ENCODE assay signal across 6 cellular contexts in the genomic region with DNA sequence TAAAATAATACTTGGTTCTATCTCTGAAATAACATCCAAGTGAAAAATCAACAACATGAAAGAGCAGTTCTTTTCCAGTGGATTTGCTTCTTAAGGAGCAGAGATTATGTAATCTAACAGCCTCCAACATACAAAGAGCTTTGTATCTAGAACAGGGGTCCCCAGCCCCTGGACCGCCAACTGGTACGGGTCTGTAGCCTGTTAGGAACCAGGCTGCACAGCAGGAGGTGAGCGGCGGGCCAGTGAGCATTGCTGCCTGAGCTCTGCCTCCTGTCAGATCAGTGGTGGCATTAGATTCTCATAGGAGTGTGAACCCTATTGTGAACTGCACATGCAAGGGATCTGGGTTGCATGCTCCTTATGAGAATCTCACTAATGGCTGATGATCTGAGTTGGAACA. TPM values are rescaled to one million over a fixed set of nuclear protein-coding genes. Genes with fewer than 3 reads are reported as not detected.
DNase-seq lines count a peak whose midpoint lies in the region; ATAC-seq and TF ChIP-seq lines count a peak whose summit lies in the region.
"Not testable (repeated sequence)": the region's sequence is repeated elsewhere in the genome, so short reads cannot be mapped to it uniquely, and the experiment has no call there.

No MANE protein-coding gene starts in this region.

- H3K4me2 ChIP-seq in Karpas-422 (ENCODE audit: low read depth, low read length, poor library complexity, severe bottlenecking); neural progenitor cell: not testable (repeated sequence)

- H4K20me1 ChIP-seq in Karpas-422 (ENCODE audit: insufficient read depth, low read depth, low read length): not testable (repeated sequence)
- H4K20me1 ChIP-seq in neural progenitor cell (ENCODE audit: low read depth): peaks cover 38% of the 10 kb centered on the region

- peak overlapping the region; percentile 58 to 89 (median 87) for H3K27ac Mint-ChIP-seq in CD4-positive, alpha-beta memory T cell
- peak overlapping the region; percentile 9 for H3K27ac Mint-ChIP-seq in activated CD4-positive, alpha-beta T cell treated with anti-CD3 and anti-CD28 coated beads, Interleukin-2, amount 10 ng/mL, durations not matched to agents 7 days and 5 days
- peak overlapping the region; percentile 38 for H3K27ac Mint-ChIP-seq in central memory CD8-positive, alpha-beta T cell (ENCODE audit: low read depth)
- H3K27ac Mint-ChIP-seq in neural progenitor cell: not testable (repeated sequence)

- not testable (repeated sequence) for TF ChIP-seq POLR2A in stomach (IDR thresholded peaks at IDR 0.05)

- not testable (repeated sequence) for H3K4me3 Mint-ChIP-seq in CD4-positive, alpha-beta memory T cell; activated CD4-positive, alpha-beta T cell treated with anti-CD3 and anti-CD28 coated beads, Interleukin-2, amount 10 ng/mL, durations not matched to agents 7 days and 5 days; central memory CD8-positive, alpha-beta T cell; neural progenitor cell

- POLR2A ChIA-PET in CD4-positive, alpha-beta memory T cell (lab: Charles Lee; ENCODE audit: partially characterized antibody): interaction anchor here (0.9 to 2.4 kb wide), 2 partner anchors 12 to 23 kb away, joined by 3 to 11 read pairs; a partner anchor contains a TSS
- POLR2A ChIA-PET in activated CD4-positive, alpha-beta T cell treated with anti-CD3 and anti-CD28 coated beads, Interleukin-2, amount 10 ng/mL, durations not matched to agents 7 days and 5 days (lab: Charles Lee): interaction anchor here (0.6 kb wide), 1 partner anchor 1837 kb away, joined by 3 read pairs; a partner anchor contains a TSS

- not testable (repeated sequence) for DNase-seq in CD4-positive, alpha-beta memory T cell; Karpas-422; activated CD4-positive, alpha-beta T cell treated with anti-CD3 and anti-CD28 coated beads, Interleukin-2, amount 10 ng/mL, durations not matched to agents 7 days and 5 days; central memory CD8-positive, alpha-beta T cell (ENCODE audit: low spot score in 2 of 2); stomach
- DNase-seq in neural progenitor cell (ENCODE audit: low spot score): peak; percentile 38

- not testable (repeated sequence) for H3K9ac ChIP-seq in Karpas-422 (ENCODE audit: low read length); neural progenitor cell

- peaks cover 17 to 29% of the 10 kb centered on the region in 2 donors for H3K36me3 Mint-ChIP-seq in CD4-positive, alpha-beta memory T cell
- peaks cover 43% of the 10 kb centered on the region for H3K36me3 Mint-ChIP-seq in activated CD4-positive, alpha-beta T cell treated with anti-CD3 and anti-CD28 coated beads, Interleukin-2, amount 10 ng/mL, durations not matched to agents 7 days and 5 days (ENCODE audit: low read depth)
- not testable (repeated sequence) for H3K36me3 Mint-ChIP-seq in central memory CD8-positive, alpha-beta T cell (ENCODE audit: insufficient read depth); neural progenitor cell

- not testable (repeated sequence) for H3K27me3 ChIP-seq in CD4-positive, alpha-beta memory T cell (ENCODE audit: insufficient read depth, low read length); Karpas-422 (ENCODE audit: low read length); neural progenitor cell; stomach

- H3K79me2 ChIP-seq in Karpas-422 (ENCODE audit: low read length) (peaks cover 82% of the 10 kb centered on the region), neural progenitor cell (ENCODE audit: low read depth) (peaks cover 62% of the 10 kb centered on the region)

- not testable (repeated sequence) for TF ChIP-seq EP300 in stomach (IDR thresholded peaks at IDR 0.05)

- not testable (repeated sequence) for H3K9me2 ChIP-seq in Karpas-422 (replicated peaks; ENCODE audit: insufficient read depth, low read length)

- peaks cover 15% of the 10 kb centered on the region for H3F3A ChIP-seq in neural progenitor cell (ENCODE audit: low read depth)

- intact Hi-C loops in CD4-positive, alpha-beta memory T cell (cut with micrococcal nuclease); stomach (cut with DNase I; ENCODE audit: low total_unique reads): not testable (repeated sequence)

- 46 to 77% (median 67%) methylated on average over 2 to 4 of the region's 4 CpGs for WGBS in stomach, 5 donors

- H3K27ac ChIP-seq in CD4-positive, alpha-beta memory T cell (ENCODE audit: low read depth, low read length); neural progenitor cell: not testable (repeated sequence)
- H3K27ac ChIP-seq in Karpas-422 (ENCODE audit: low read length): peak overlapping the region; percentile 61; the same call in 1 of the 2 replicates
- H3K27ac ChIP-seq in stomach: peak overlapping the region in 4 of 5 donors; percentile 7 to 94 (median 21)

- peaks cover 24% of the 10 kb centered on the region for H3K4me1 ChIP-seq in CD4-positive, alpha-beta memory T cell (ENCODE audit: insufficient read depth, low read length)
- peaks cover 58% of the 10 kb centered on the region for H3K4me1 ChIP-seq in Karpas-422 (ENCODE audit: low read length)
- H3K4me1 ChIP-seq in neural progenitor cell: peaks cover 33% of the 10 kb centered on the region
- H3K4me1 ChIP-seq in stomach: peaks cover 32 to 97% (median 79%) of the 10 kb centered on the region in 4 donors

- H2AFZ ChIP-seq in Karpas-422 (ENCODE audit: low read length); neural progenitor cell (replicated peaks): not testable (repeated sequence)

- TF ChIP-seq CTCF in neural progenitor cell (IDR thresholded peaks at IDR 0.05); stomach (IDR thresholded peaks at IDR 0.05): not testable (repeated sequence)

- H3K36me3 ChIP-seq in CD4-positive, alpha-beta memory T cell (ENCODE audit: insufficient read depth, low read length); Karpas-422 (ENCODE audit: insufficient read depth, low read length); neural progenitor cell: not testable (repeated sequence)
- H3K36me3 ChIP-seq in stomach: peaks cover 0 to 35% (median 17%) of the 10 kb centered on the region in 4 donors

- not testable (repeated sequence) for H3K9me3 Mint-ChIP-seq in CD4-positive, alpha-beta memory T cell; activated CD4-positive, alpha-beta T cell treated with anti-CD3 and anti-CD28 coated beads, Interleukin-2, amount 10 ng/mL, durations not matched to agents 7 days and 5 days; central memory CD8-positive, alpha-beta T cell; neural progenitor cell

- ATAC-seq in central memory CD8-positive, alpha-beta T cell (replicated peaks; ENCODE audit: extremely low read depth, poor library complexity, severe bottlenecking): not testable (repeated sequence)

- CTCF ChIA-PET in CD4-positive, alpha-beta memory T cell (lab: Charles Lee; ENCODE audit: partially characterized antibody): interaction anchor here (0.9 to 12.4 kb wide), 4 partner anchors 13 to 49 kb away, joined by 3 to 178 read pairs (median 4); a partner anchor contains a TSS
- CTCF ChIA-PET in activated CD4-positive, alpha-beta T cell treated with anti-CD3 and anti-CD28 coated beads, Interleukin-2, amount 10 ng/mL, durations not matched to agents 7 days and 5 days (lab: Charles Lee): interaction anchor here (0.6 to 9.9 kb wide), 3 partner anchors 12 to 1025 kb away, joined by 3 to 110 read pairs (median 3); a partner anchor contains a TSS

- H3K4me1 Mint-ChIP-seq in CD4-positive, alpha-beta memory T cell: peaks cover 28 to 67% (median 51%) of the 10 kb centered on the region in 4 donors
- H3K4me1 Mint-ChIP-seq in activated CD4-positive, alpha-beta T cell treated with anti-CD3 and anti-CD28 coated beads, Interleukin-2, amount 10 ng/mL, durations not matched to agents 7 days and 5 days: peaks cover 51% of the 10 kb centered on the region
- peaks cover 49% of the 10 kb centered on the region for H3K4me1 Mint-ChIP-seq in central memory CD8-positive, alpha-beta T cell
- H3K4me1 Mint-ChIP-seq in neural progenitor cell: peaks cover 19% of the 10 kb centered on the region

- H3K27me3 Mint-ChIP-seq in CD4-positive, alpha-beta memory T cell; activated CD4-positive, alpha-beta T cell treated with anti-CD3 and anti-CD28 coated beads, Interleukin-2, amount 10 ng/mL, durations not matched to agents 7 days and 5 days; central memory CD8-positive, alpha-beta T cell; neural progenitor cell (ENCODE audit: insufficient read depth, low read depth): not testable (repeated sequence)

- not testable (repeated sequence) for H3K4me3 ChIP-seq in CD4-positive, alpha-beta memory T cell (ENCODE audit: low read length in 2 of 2); Karpas-422 (ENCODE audit: low read length); neural progenitor cell; stomach

- H3K9me3 ChIP-seq in CD4-positive, alpha-beta memory T cell (ENCODE audit: control insufficient read depth in 1 of 2, low read length in 2 of 2); Karpas-422 (ENCODE audit: low read length); neural progenitor cell (ENCODE audit: low read depth); stomach: not testable (repeated sequence)

RNA-seq across cellular contexts. Expression of a gene that starts 12.6 kb away (rescaled TPM):
- total RNA-seq in CD4-positive, alpha-beta memory T cell: 10 to 100 TPM; 32.2 to 33.2 TPM
- polyA plus RNA-seq in CD4-positive, alpha-beta memory T cell: 10 to 100 TPM; 12.3 to 26.8 TPM
- 35.0 and 35.3 TPM in 2 replicates for total RNA-seq in Karpas-422 (2014; rRNA removed; shearing (Covaris generic); ENCODE audit: low replicate concordance)
- total RNA-seq in activated CD4-positive, alpha-beta T cell treated with anti-CD3 and anti-CD28 coated beads, Interleukin-2, amount 10 ng/mL, durations not matched to agents 7 days and 5 days: 10 to 100 TPM; 48.6 to 54.5 TPM
- total RNA-seq in neural progenitor cell (ENCODE audit: low replicate concordance) (28.1 and 45.8 TPM in 2 replicates), stomach (100 to 1,000 TPM in 3 of 5 donors, 10 to 100 TPM in 2; 96.3 to 541 (median 124) TPM)
- 10 to 100 TPM; 19.9 to 26.6 (median 24.0) TPM for polyA plus RNA-seq in stomach
